8 cellular contexts compared by ENCODE assay signal in the genomic region with DNA sequence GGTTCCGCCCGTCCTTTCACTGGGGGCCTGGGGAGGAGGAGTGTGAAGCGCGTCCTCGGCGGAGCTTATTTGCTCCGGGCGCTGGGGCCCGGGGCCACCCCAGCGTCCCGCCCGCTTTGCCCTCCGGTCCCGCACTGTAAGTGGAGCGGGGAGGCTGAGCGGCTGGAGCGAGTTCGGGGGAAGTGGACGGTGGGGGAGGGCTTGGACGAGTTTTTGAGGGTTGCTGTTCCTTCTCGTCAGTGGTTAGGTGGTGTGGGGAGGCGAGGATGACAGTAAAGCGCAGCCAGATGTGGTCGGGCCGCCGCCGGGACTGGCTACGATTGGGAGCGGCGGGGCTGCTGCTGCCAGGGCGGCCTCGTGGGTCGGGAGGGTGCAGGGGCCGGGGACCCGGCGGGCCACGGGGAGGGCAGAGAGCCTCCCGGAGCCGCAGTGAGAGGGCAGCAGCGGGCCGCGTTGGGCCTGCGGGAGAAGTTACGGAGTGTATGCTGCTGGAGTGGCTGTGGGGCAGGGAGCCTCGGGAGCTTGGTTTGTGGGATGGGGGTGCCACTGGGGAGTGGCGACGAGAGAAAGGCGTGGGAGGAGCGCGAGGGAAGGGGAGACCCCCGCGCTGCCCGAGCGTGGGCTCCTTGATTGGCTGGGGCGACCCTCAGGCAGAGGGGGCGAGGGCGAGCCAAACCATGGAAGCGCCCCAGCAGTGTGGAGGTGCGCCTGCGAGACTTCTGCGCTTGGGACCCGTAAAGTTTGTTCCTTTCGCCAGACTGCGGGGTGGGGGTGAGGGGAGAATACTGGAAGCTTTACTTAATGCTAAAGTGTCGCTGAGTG.
DNase-seq lines count a peak whose midpoint lies in the region; ATAC-seq and TF ChIP-seq lines count a peak whose summit lies in the region.

No MANE protein-coding gene starts in this region.

- ATAC-seq in HG02759 (IDR thresholded peaks at IDR 0.05; ENCODE audit: unreplicated experiment) (no peak), HG03521 (IDR thresholded peaks at IDR 0.05; ENCODE audit: unreplicated experiment) (no peak)

- peaks cover 2 to 40% (median 28%) of the 10 kb centered on the region in 5 donors for H3K4me1 ChIP-seq in subcutaneous abdominal adipose tissue (ENCODE audit: control insufficient read depth in 5 of 5, insufficient read depth in 5 of 5, low read length in 5 of 5)

- DNase-seq in GM13977 (ENCODE audit: low spot score) (peak; percentile 16), NCI-H345 (lab: John Stamatoyannopoulos, UW) (peak; percentile 69), caudate nucleus (lab: John Stamatoyannopoulos, UW) (peak in 27 of 61 donors; percentile 5 to 61 (median 32)), kidney tubule cell (ENCODE audit: low spot score) (peak; percentile 69), SIG-M5 (lab: John Stamatoyannopoulos, UW) (no peak)

- no peaks in the 10 kb centered on the region for H3K9me3 ChIP-seq in subcutaneous abdominal adipose tissue (ENCODE audit: control insufficient read depth in 5 of 5, low read length in 5 of 5)

- in situ Hi-C loops in GM13977 (cut with MboI; ENCODE audit: low pct_unique_long_range_greater_than_20kb, low sequenced_read_pairs, unreplicated experiment), result no loop called here

- peak overlapping the region; percentile 52 for H3K27ac ChIP-seq in caudate nucleus (ENCODE audit: low read depth, low read length)
- peak overlapping the region; percentile 97 for H3K27ac ChIP-seq in subcutaneous abdominal adipose tissue (ENCODE audit: low read depth, low read length)

- no peaks in the 10 kb centered on the region for H3K36me3 ChIP-seq in subcutaneous abdominal adipose tissue (ENCODE audit: control insufficient read depth in 5 of 5, insufficient read depth in 5 of 5, low read length in 5 of 5)

- H3K9ac ChIP-seq in subcutaneous abdominal adipose tissue (ENCODE audit: low read length in 5 of 5), result peak overlapping the region; percentile 29 to 85 (median 79)

- no peaks in the 10 kb centered on the region for H3K27me3 ChIP-seq in subcutaneous abdominal adipose tissue (ENCODE audit: control insufficient read depth in 5 of 5, insufficient read depth in 4 of 5, low read length in 5 of 5)

- TF ChIP-seq CTCF in GM13977 (IDR thresholded peaks at IDR 0.05; ENCODE audit: extremely low read depth, insufficient read depth, missing control alignments), result peak; percentile 9

- peak overlapping the region; percentile 67 to 97 (median 89) for H3K4me3 ChIP-seq in subcutaneous abdominal adipose tissue (ENCODE audit: low read depth in 1 of 5, low read length in 5 of 5)
